In the genomic region with DNA sequence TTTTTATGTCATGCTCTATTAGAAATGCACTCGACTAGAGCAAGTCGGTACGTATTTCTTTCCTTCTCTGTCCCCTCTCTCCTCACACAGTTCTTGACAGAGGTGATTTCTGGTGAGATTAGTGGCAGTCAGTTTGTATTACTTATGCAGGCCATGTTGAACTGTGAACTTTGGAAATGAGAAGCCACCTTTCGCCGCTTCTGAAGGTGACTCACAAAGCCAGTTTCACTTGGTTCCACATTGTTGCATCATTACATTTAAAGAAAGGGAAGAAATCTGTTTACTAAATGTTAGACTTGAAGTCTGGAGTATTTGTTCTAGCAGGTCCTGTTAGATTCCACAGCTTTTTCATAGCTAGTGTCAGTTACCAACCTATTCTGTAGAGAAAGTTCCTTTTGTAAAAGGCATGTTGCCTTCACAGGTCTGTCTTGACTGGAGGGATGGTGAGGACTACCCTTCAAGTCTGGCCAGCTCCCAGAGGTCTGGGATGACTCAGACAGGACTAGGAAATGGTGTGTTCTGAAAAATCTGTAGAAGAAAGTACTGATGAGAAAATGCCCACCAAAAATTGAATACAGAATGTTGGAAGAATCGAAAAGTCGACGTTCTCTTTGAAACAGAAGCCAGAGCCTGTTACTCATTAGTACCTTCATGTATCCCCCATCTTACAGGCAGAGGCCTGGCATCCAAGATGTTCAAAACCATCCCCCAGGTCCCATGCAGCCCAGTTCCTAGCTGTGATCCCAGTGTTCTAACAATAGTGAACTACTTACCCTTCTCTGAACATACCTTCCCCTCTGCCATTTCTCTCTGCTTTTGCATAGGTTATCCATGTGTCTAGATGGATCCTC, we compare ENCODE assay signal across 8 cellular contexts.
DNase-seq lines count a peak whose midpoint lies in the region; ATAC-seq, FAIRE-seq and TF ChIP-seq lines count a peak whose summit lies in the region.

No MANE protein-coding gene starts in this region.

- peaks cover 10% of the 10 kb centered on the region for H3K27me3 Mint-ChIP-seq in nephron progenitor cell (ENCODE audit: low read depth, poor library complexity)

- DNase-seq in AG09319 (ENCODE audit: extremely low read depth, low read depth) (peak; percentile 51), astrocyte of the hippocampus (ENCODE audit: low read depth, low spot score) (peak; percentile 84), nephron progenitor cell (no peak), GM12891 (ENCODE audit: insufficient read length, low spot score) (no peak), epidermal melanocyte (ENCODE audit: insufficient read length, low spot score) (no peak), NCI-H774 (lab: John Stamatoyannopoulos, UW) (no peak)

- TF ChIP-seq CTCF in AG09319 (IDR thresholded peaks at IDR 0.05; ENCODE audit: low read depth, low read length) (no peak), nephron progenitor cell (IDR thresholded peaks at IDR 0.05) (no peak)

- no peaks in the 10 kb centered on the region for H3K9me3 Mint-ChIP-seq in nephron progenitor cell

- H3K4me1 Mint-ChIP-seq in nephron progenitor cell = peaks cover 68% of the 10 kb centered on the region

- H3K4me3 Mint-ChIP-seq in nephron progenitor cell = no peak overlapping the region

- no peak for TF ChIP-seq POLR2A in GM12891 (IDR thresholded peaks at IDR 0.05; ENCODE audit: low read depth, low read length)

- H3K27ac Mint-ChIP-seq in nephron progenitor cell = peak overlapping the region; percentile 24

- H3K36me3 Mint-ChIP-seq in nephron progenitor cell (ENCODE audit: low read depth) = no peaks in the 10 kb centered on the region

- ATAC-seq in GM19025 (IDR thresholded peaks at IDR 0.05; ENCODE audit: low read depth, unreplicated experiment) (peak; percentile 70), HG03139 (IDR thresholded peaks at IDR 0.05; ENCODE audit: unreplicated experiment) (peak; percentile 53)

- no peak for FAIRE-seq in GM12891 (lab: Jason Lieb, UNC)

TF ChIP-seq in GM12891, 5 proteins besides CTCF, POLR2A, EP300 and RAD21:
- TF ChIP-seq PAX5 (IDR thresholded peaks at IDR 0.05; ENCODE audit: insufficient read depth, low read length, severe bottlenecking) (no peak), POLR2AphosphoS5 (IDR thresholded peaks at IDR 0.05; ENCODE audit: low read depth, low read length) (no peak), TAF1 (IDR thresholded peaks at IDR 0.05; ENCODE audit: low read depth, low read length) (no peak), SPI1 (IDR thresholded peaks at IDR 0.05; ENCODE audit: low read depth, low read length) (no peak), POU2F2 (IDR thresholded peaks at IDR 0.05; ENCODE audit: low read depth, low read length) (no peak)

Comparison
In these comparisons a context has a peak if more than half of its experiments do, and no peak if none do; other contexts are left out.
1. DNase-seq: peak in AG09319 (single experiment) and astrocyte of the hippocampus (single experiment); none in nephron progenitor cell (single experiment), GM12891 (single experiment), epidermal melanocyte (single experiment) and NCI-H774 (single experiment).